In the genomic region with DNA sequence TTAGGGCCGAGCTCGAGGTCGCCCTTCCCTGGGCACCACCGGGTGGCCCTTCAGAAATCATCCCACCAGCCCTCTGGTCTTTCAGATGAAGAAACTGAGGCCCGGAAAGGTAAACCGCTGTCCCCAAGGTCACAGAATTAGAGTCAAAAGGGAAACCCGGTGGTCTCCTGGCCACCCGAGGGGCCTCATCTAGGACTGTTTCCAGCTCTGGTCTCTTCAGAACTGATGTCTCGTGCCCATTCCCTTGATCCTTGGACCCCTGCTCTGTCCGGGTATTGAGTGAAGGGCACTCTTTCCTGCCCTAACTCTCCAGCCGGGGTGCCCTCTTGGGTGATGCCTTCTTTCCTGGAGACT, we compare ENCODE assay signal across 14 cellular contexts. TPM values are rescaled to one million over a fixed set of nuclear protein-coding genes. Genes with fewer than 3 reads are reported as not detected.
DNase-seq lines count a peak whose midpoint lies in the region; ATAC-seq and TF ChIP-seq lines count a peak whose summit lies in the region.
"Had no signal": no experiment of that assay in that cellular context is flagged by ENCODE, and none has a peak within 500 bp of the region (broad histone marks: within the 10 kb centered on the region; RNA-seq: fewer than 3 reads in every experiment).

No MANE protein-coding gene starts in this region.

- no peak for DNase-seq in right cardiac atrium
- DNase-seq in cardiac septum (ENCODE audit: low spot score): no peak
- DNase-seq in fibroblast of the aortic adventitia (ENCODE audit: low read depth): no peak
- no peak for DNase-seq in ovary
- DNase-seq in uterus: no peak
- no peak for DNase-seq in activated T-cell treated with anti-CD3 and anti-CD28 coated beads, Interleukin-2, amount 50 U/mL, for 72 hours
- DNase-seq in immature natural killer cell: no peak
- DNase-seq: activated naive CD8-positive, alpha-beta T cell treated with anti-CD3 and anti-CD28 coated beads, Interleukin-2, amount 50 U/mL, for 24 hours; DMS79; effector CD8-positive, alpha-beta T cell; midbrain; SHP77 treated with DMSO at 0.1 percent for 48 hours had no signal

- no peak overlapping the region for H3K27ac Mint-ChIP-seq in activated T-cell treated with anti-CD3 and anti-CD28 coated beads, Interleukin-2, amount 50 U/mL, for 72 hours
- no peak overlapping the region for H3K27ac Mint-ChIP-seq in immature natural killer cell
- H3K27ac Mint-ChIP-seq: activated naive CD8-positive, alpha-beta T cell treated with anti-CD3 and anti-CD28 coated beads, Interleukin-2, amount 50 U/mL, for 24 hours; IgD-negative memory B cell had no signal

- ATAC-seq in right cardiac atrium (no peak), HG03565 (IDR thresholded peaks at IDR 0.05; ENCODE audit: unreplicated experiment) (no peak)
- ATAC-seq in activated T-cell treated with anti-CD3 and anti-CD28 coated beads, Interleukin-2, amount 50 U/mL, for 72 hours (replicated peaks in 1 of 2): no peak

- no peaks in the 10 kb centered on the region for H3K4me1 Mint-ChIP-seq in activated T-cell treated with anti-CD3 and anti-CD28 coated beads, Interleukin-2, amount 50 U/mL, for 72 hours (ENCODE audit: low read depth)
- no peaks in the 10 kb centered on the region for H3K4me1 Mint-ChIP-seq in immature natural killer cell
- H3K4me1 Mint-ChIP-seq: IgD-negative memory B cell had no signal

- H3K27me3 Mint-ChIP-seq in activated T-cell treated with anti-CD3 and anti-CD28 coated beads, Interleukin-2, amount 50 U/mL, for 72 hours (ENCODE audit: low read depth): peaks cover 32% of the 10 kb centered on the region
- peaks cover 2 to 12% (median 2%) of the 10 kb centered on the region in 3 donors for H3K27me3 Mint-ChIP-seq in immature natural killer cell (ENCODE audit: low read depth in 3 of 3)

- H3K9me3 ChIP-seq in right cardiac atrium (ENCODE audit: control insufficient read depth, low read length): no peaks in the 10 kb centered on the region
- no peaks in the 10 kb centered on the region for H3K9me3 ChIP-seq in ovary
- H3K9me3 ChIP-seq in uterus: no peaks in the 10 kb centered on the region

- H3K27me3 ChIP-seq in right cardiac atrium (ENCODE audit: control insufficient read depth, insufficient read depth): no peaks in the 10 kb centered on the region
- H3K27me3 ChIP-seq in ovary: no peaks in the 10 kb centered on the region
- H3K27me3 ChIP-seq in uterus: no peaks in the 10 kb centered on the region

- TF ChIP-seq CTCF in fibroblast of the aortic adventitia (IDR thresholded peaks at IDR 0.05; ENCODE audit: insufficient read depth, low read length) (no peak), ovary (IDR thresholded peaks at IDR 0.05) (no peak), uterus (IDR thresholded peaks at IDR 0.05) (no peak)

- intact Hi-C loops in right cardiac atrium (cut with DNase I) (loop anchor here in 1 of 4 donors (10.0 kb wide), 1 partner anchor 134 kb away; no protein-coding TSS in a partner anchor), cardiac septum (cut with DNase I) (no loop called here), ovary (cut with DNase I) (loop anchor here in 1 of 4 donors (10.0 kb wide), 2 partner anchors 74 to 134 kb away; no protein-coding TSS in a partner anchor), uterus (cut with DNase I; ENCODE audit: low total_unique reads) (loop anchor here (10.0 kb wide), 1 partner anchor 134 kb away; no protein-coding TSS in a partner anchor)

- H3K4me3 ChIP-seq in right cardiac atrium (ENCODE audit: low read length) (peak overlapping the region; percentile 52), fibroblast of the aortic adventitia (ENCODE audit: low read depth, low read length) (peak overlapping the region; percentile 55), ovary (peak overlapping the region; percentile 55), uterus (peak overlapping the region; percentile 23 to 54)

- no peaks in the 10 kb centered on the region for H3K36me3 Mint-ChIP-seq in activated T-cell treated with anti-CD3 and anti-CD28 coated beads, Interleukin-2, amount 50 U/mL, for 72 hours (ENCODE audit: insufficient read depth in 2 of 2)
- no peaks in the 10 kb centered on the region for H3K36me3 Mint-ChIP-seq in immature natural killer cell
- H3K36me3 Mint-ChIP-seq: IgD-negative memory B cell had no signal

- 46% methylated on average over 11 of the region's 11 CpGs for WGBS in right cardiac atrium
- 9 to 28% (median 11%) methylated on average over 11 of the region's 11 CpGs for WGBS in ovary, 3 donors

- H3K36me3 ChIP-seq in ovary (no peaks in the 10 kb centered on the region), uterus (no peaks in the 10 kb centered on the region)

- no peak for TF ChIP-seq POLR2A in ovary (IDR thresholded peaks at IDR 0.05)
- no peak for TF ChIP-seq POLR2A in uterus (IDR thresholded peaks at IDR 0.05)

- TF ChIP-seq EP300 in ovary (IDR thresholded peaks at IDR 0.05): no peak

- H3K9me3 Mint-ChIP-seq in activated T-cell treated with anti-CD3 and anti-CD28 coated beads, Interleukin-2, amount 50 U/mL, for 72 hours: no peaks in the 10 kb centered on the region
- H3K9me3 Mint-ChIP-seq in immature natural killer cell: no peaks in the 10 kb centered on the region
- H3K9me3 Mint-ChIP-seq: activated naive CD8-positive, alpha-beta T cell treated with anti-CD3 and anti-CD28 coated beads, Interleukin-2, amount 50 U/mL, for 24 hours; IgD-negative memory B cell had no signal

- H3K4me1 ChIP-seq in right cardiac atrium (ENCODE audit: control insufficient read depth, insufficient read depth, low read length) (peaks cover 14% of the 10 kb centered on the region), ovary (ENCODE audit: insufficient read depth) (peaks cover 37% of the 10 kb centered on the region), uterus (peaks cover 2 to 12% of the 10 kb centered on the region in 2 donors)

- H3K4me3 Mint-ChIP-seq in activated T-cell treated with anti-CD3 and anti-CD28 coated beads, Interleukin-2, amount 50 U/mL, for 72 hours: peak overlapping the region in 1 of 2 donors; percentile 13
- no peak overlapping the region for H3K4me3 Mint-ChIP-seq in immature natural killer cell
- H3K4me3 Mint-ChIP-seq: activated naive CD8-positive, alpha-beta T cell treated with anti-CD3 and anti-CD28 coated beads, Interleukin-2, amount 50 U/mL, for 24 hours had no signal

- H3K27ac ChIP-seq in right cardiac atrium (ENCODE audit: low read length) (no peak overlapping the region), ovary (peak overlapping the region; percentile 9 to 72), uterus (peak overlapping the region; percentile 73 to 78)

RNA-seq across cellular contexts. Expression of gene HTRA3, which starts 0.8 kb away (rescaled TPM):
- 100 to 1,000 TPM in 2 of 4 donors, 10 to 100 TPM in 2; 52.8 to 133 (median 96.0) TPM for total RNA-seq in right cardiac atrium
- polyA plus RNA-seq in right cardiac atrium: 80.6 TPM
- total RNA-seq in cardiac septum: 50.8 TPM
- 7.6 and 9.6 TPM in 2 replicates for total RNA-seq in fibroblast of the aortic adventitia (ENCODE audit: low replicate concordance)
- 100 to 1,000 TPM in 1 of 7 donors, 10 to 100 TPM in 6; 36.2 to 160 (median 62.3) TPM for total RNA-seq in ovary
- polyA plus RNA-seq in ovary: 100 to 1,000 TPM; 122 to 163 TPM
- total RNA-seq in uterus: 10 to 100 TPM; 22.8 to 65.3 (median 29.5) TPM
- not detected for total RNA-seq in activated T-cell treated with anti-CD3 and anti-CD28 coated beads, Interleukin-2, amount 50 U/mL, for 72 hours
- not detected for polyA plus RNA-seq in immature natural killer cell
- polyA plus RNA-seq: IgD-negative memory B cell had no signal
